In genomic region chr9:96450613-96451544, GRCh38 we compare ENCODE assay signal across 8 cellular contexts. TPM values are rescaled to one million over a fixed set of nuclear protein-coding genes. Genes with fewer than 3 reads are reported as not detected.
A peak's percentile ranks its signal among the peaks of the same experiment; 100 is the strongest.
DNase-seq lines count a peak whose midpoint lies in the region; ATAC-seq and TF ChIP-seq lines count a peak whose summit lies in the region.

No MANE protein-coding gene starts in this region.

- H3K4me3 Mint-ChIP-seq in activated CD4-positive, alpha-beta T cell treated with anti-CD3 and anti-CD28 coated beads, Interleukin-2, amount 10 ng/mL, durations not matched to agents 7 days and 5 days: peak overlapping the region; percentile 83
- peak overlapping the region; percentile 83 for H3K4me3 Mint-ChIP-seq in mesothelial cell of epicardium

- peak overlapping the region; percentile 87 for H3K27ac Mint-ChIP-seq in activated CD4-positive, alpha-beta T cell treated with anti-CD3 and anti-CD28 coated beads, Interleukin-2, amount 10 ng/mL, durations not matched to agents 7 days and 5 days
- peak overlapping the region; percentile 90 for H3K27ac Mint-ChIP-seq in mesothelial cell of epicardium

- POLR2A ChIA-PET in activated CD4-positive, alpha-beta T cell treated with anti-CD3 and anti-CD28 coated beads, Interleukin-2, amount 10 ng/mL, durations not matched to agents 7 days and 5 days (lab: Charles Lee): no interaction called here

- peak overlapping the region; percentile 45 to 76 for H3K9ac ChIP-seq in duodenal mucosa (ENCODE audit: low read depth in 1 of 2, low read length in 2 of 2)

- H3K27me3 Mint-ChIP-seq in activated CD4-positive, alpha-beta T cell treated with anti-CD3 and anti-CD28 coated beads, Interleukin-2, amount 10 ng/mL, durations not matched to agents 7 days and 5 days: peaks cover 23% of the 10 kb centered on the region
- no peaks in the 10 kb centered on the region for H3K27me3 Mint-ChIP-seq in mesothelial cell of epicardium (ENCODE audit: low read depth)

- TF ChIP-seq EP300 in stomach (IDR thresholded peaks at IDR 0.05): no peak

- H3K27ac ChIP-seq in duodenal mucosa (ENCODE audit: low read depth, low read length) (no peak overlapping the region), stomach (peak overlapping the region; percentile 79 to 93 (median 90))

- no peak for ATAC-seq in GM21825 (IDR thresholded peaks at IDR 0.05; ENCODE audit: unreplicated experiment)

- H3K4me1 Mint-ChIP-seq in activated CD4-positive, alpha-beta T cell treated with anti-CD3 and anti-CD28 coated beads, Interleukin-2, amount 10 ng/mL, durations not matched to agents 7 days and 5 days: peaks cover 22% of the 10 kb centered on the region
- H3K4me1 Mint-ChIP-seq in mesothelial cell of epicardium: peaks cover 19% of the 10 kb centered on the region

- no peak for TF ChIP-seq POLR2A in stomach (IDR thresholded peaks at IDR 0.05)

- no peaks in the 10 kb centered on the region for H3K9me3 Mint-ChIP-seq in activated CD4-positive, alpha-beta T cell treated with anti-CD3 and anti-CD28 coated beads, Interleukin-2, amount 10 ng/mL, durations not matched to agents 7 days and 5 days
- H3K9me3 Mint-ChIP-seq in mesothelial cell of epicardium: no peaks in the 10 kb centered on the region

- peaks cover 8 to 15% of the 10 kb centered on the region in 2 donors for H3K4me1 ChIP-seq in duodenal mucosa (ENCODE audit: control insufficient read depth in 1 of 2, insufficient read depth in 2 of 2, low read length in 2 of 2)
- peaks cover 5 to 35% (median 21%) of the 10 kb centered on the region in 4 donors for H3K4me1 ChIP-seq in stomach

- intact Hi-C loops in stomach (cut with DNase I; ENCODE audit: low total_unique reads): no loop called here

- TF ChIP-seq CTCF in mesothelial cell of epicardium (IDR thresholded peaks at IDR 0.05; ENCODE audit: unreplicated experiment): no peak
- no peak for TF ChIP-seq CTCF in stomach (IDR thresholded peaks at IDR 0.05)

- 1 to 3% (median 2%) methylated on average over 42 to 65 of the region's 65 CpGs for WGBS in stomach, 5 donors

- H3K36me3 ChIP-seq in duodenal mucosa (ENCODE audit: control insufficient read depth in 1 of 2, insufficient read depth in 2 of 2, low read length in 2 of 2) (no peaks in the 10 kb centered on the region), stomach (no peaks in the 10 kb centered on the region)

- H3K9me3 ChIP-seq in duodenal mucosa (ENCODE audit: control insufficient read depth in 1 of 2, low read length in 2 of 2) (no peaks in the 10 kb centered on the region), stomach (no peaks in the 10 kb centered on the region)

- CTCF ChIA-PET in activated CD4-positive, alpha-beta T cell treated with anti-CD3 and anti-CD28 coated beads, Interleukin-2, amount 10 ng/mL, durations not matched to agents 7 days and 5 days (lab: Charles Lee): interaction anchor here (0.6 to 2.0 kb wide), 7 partner anchors 9 to 26 kb away, joined by 3 to 10 read pairs (median 4); no protein-coding TSS in a partner anchor

- H3K36me3 Mint-ChIP-seq in activated CD4-positive, alpha-beta T cell treated with anti-CD3 and anti-CD28 coated beads, Interleukin-2, amount 10 ng/mL, durations not matched to agents 7 days and 5 days (ENCODE audit: low read depth): no peaks in the 10 kb centered on the region
- no peaks in the 10 kb centered on the region for H3K36me3 Mint-ChIP-seq in mesothelial cell of epicardium

- H3K27me3 ChIP-seq in duodenal mucosa (ENCODE audit: control insufficient read depth in 1 of 2, insufficient read depth in 2 of 2, low read length in 2 of 2): peaks cover 7% of the 10 kb centered on the region in 2 donors
- peaks cover 0 to 5% (median 0%) of the 10 kb centered on the region in 3 donors for H3K27me3 ChIP-seq in stomach

- peak overlapping the region; percentile 53 to 82 for H3K4me3 ChIP-seq in duodenal mucosa (ENCODE audit: low read depth in 1 of 2, low read length in 2 of 2)
- peak overlapping the region; percentile 71 to 85 (median 74) for H3K4me3 ChIP-seq in stomach

- DNase-seq in DMS79 treated with DMSO at 0.1 percent for 48 hours (lab: John Stamatoyannopoulos, UW) (peak; percentile 6), DMS79 (lab: John Stamatoyannopoulos, UW) (no peak), HT-29 (ENCODE audit: low spot score) (peak; percentile 36), mesothelial cell of epicardium (ENCODE audit: low spot score in 2 of 2, unreplicated experiment in 2 of 2) (peak; percentile 26 to 55), stomach (peak; percentile 32)
- DNase-seq in activated CD4-positive, alpha-beta T cell treated with anti-CD3 and anti-CD28 coated beads, Interleukin-2, amount 10 ng/mL, durations not matched to agents 7 days and 5 days: peak; percentile 35

RNA-seq across cellular contexts. Expression of gene HABP4, which starts 0.9 kb away (rescaled TPM):
- total RNA-seq in HT-29 (2014; rRNA removed; shearing (Covaris generic)): 3.3 and 5.0 TPM in 2 replicates
- total RNA-seq in activated CD4-positive, alpha-beta T cell treated with anti-CD3 and anti-CD28 coated beads, Interleukin-2, amount 10 ng/mL, durations not matched to agents 7 days and 5 days: 1 to 10 TPM; 5.0 to 6.1 TPM
- total RNA-seq in mesothelial cell of epicardium (14.8 to 15.5 TPM (median 15.4 TPM) in 3 replicates), stomach (10 to 100 TPM in 2 of 5 donors, 1 to 10 TPM in 2, under 1 TPM in 1; 0.58 to 45.1 (median 9.2) TPM)
- polyA plus RNA-seq in stomach: 10 to 100 TPM in 2 of 3 donors, 1 to 10 TPM in 1; 9.6 to 13.2 (median 10.2) TPM

RNA-seq across cellular contexts. Expression of gene ZNF367, which starts 32.7 kb away (rescaled TPM):
- total RNA-seq in HT-29 (2014; rRNA removed; shearing (Covaris generic)): 18.7 and 22.0 TPM in 2 replicates
- total RNA-seq in activated CD4-positive, alpha-beta T cell treated with anti-CD3 and anti-CD28 coated beads, Interleukin-2, amount 10 ng/mL, durations not matched to agents 7 days and 5 days: 10 to 100 TPM; 32.3 to 32.5 TPM
- 4.4 to 4.9 TPM (median 4.5 TPM) in 3 replicates for total RNA-seq in mesothelial cell of epicardium
- total RNA-seq in stomach: 1 to 10 TPM in 3 of 5 donors, under 1 TPM in 1, not detected in 1; 0.58 to 9.8 (median 5.4) TPM
- polyA plus RNA-seq in stomach: 1 to 10 TPM; 1.6 to 1.9 (median 1.8) TPM
